ENCODE assay signal across 27 cellular contexts in the genomic region with DNA sequence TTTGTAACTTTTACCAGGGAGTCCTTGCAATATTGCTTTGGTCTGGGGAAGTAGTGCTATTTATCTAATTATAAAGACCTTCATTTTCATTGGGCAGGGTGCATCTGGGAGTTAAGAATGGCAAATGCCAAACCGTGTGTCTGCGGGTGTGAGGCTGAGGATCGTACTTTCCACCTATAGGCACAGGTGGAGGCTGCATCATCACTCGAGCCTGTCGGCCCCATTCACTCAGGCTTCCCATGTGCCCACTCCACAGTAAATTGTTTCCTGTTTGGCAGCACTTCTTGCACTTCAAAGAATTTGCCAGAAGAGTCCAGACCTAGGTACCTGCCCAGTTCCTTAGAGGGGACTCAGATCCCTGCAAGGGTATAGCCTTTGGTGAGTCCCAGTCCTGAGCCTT. TPM values are rescaled to one million over a fixed set of nuclear protein-coding genes. Genes with fewer than 3 reads are reported as not detected.
"Had no signal": no experiment of that assay in that cellular context is flagged by ENCODE, and none has a peak within 500 bp of the region (broad histone marks: within the 10 kb centered on the region; RNA-seq: fewer than 3 reads in every experiment).

No MANE protein-coding gene starts in this region.

- H3K9me3 ChIP-seq: gastroesophageal sphincter, lower lobe of right lung, right lobe of liver, suprapubic skin, transverse colon had no signal

- ATAC-seq: foreskin keratinocyte; gastroesophageal sphincter; heart left ventricle; left cardiac atrium; left ventricle myocardium superior; naive thymus-derived CD8-positive, alpha-beta T cell; right lobe of liver; stimulated activated naive CD8-positive, alpha-beta T cell treated with anti-CD3 and anti-CD28 coated beads, Interleukin-15, amount 100 ng/mL, for 72 hours had no signal

- H3K27ac Mint-ChIP-seq: dendritic cell treated with granulocyte-macrophage colony-stimulating factor and Interleukin-4, amounts not matched to agents 40 ng/mL and 50 ng/mL, for 4 days; naive thymus-derived CD8-positive, alpha-beta T cell; nephron progenitor cell; progenitor cell of endocrine pancreas; stimulated activated naive CD8-positive, alpha-beta T cell treated with anti-CD3 and anti-CD28 coated beads, Interleukin-15, amount 100 ng/mL, for 72 hours had no signal

- H3K36me3 Mint-ChIP-seq: naive thymus-derived CD8-positive, alpha-beta T cell had no signal

- H3K4me3 Mint-ChIP-seq: dendritic cell treated with granulocyte-macrophage colony-stimulating factor and Interleukin-4, amounts not matched to agents 40 ng/mL and 50 ng/mL, for 4 days; naive thymus-derived CD8-positive, alpha-beta T cell; nephron progenitor cell; stimulated activated naive CD8-positive, alpha-beta T cell treated with anti-CD3 and anti-CD28 coated beads, Interleukin-15, amount 100 ng/mL, for 72 hours had no signal

- H3K4me3 ChIP-seq: esophagus muscularis mucosa, gastroesophageal sphincter, heart left ventricle, hepatocyte, lower lobe of right lung, right lobe of liver, suprapubic skin, transverse colon had no signal

- H3K27me3 ChIP-seq: gastroesophageal sphincter, heart left ventricle, hepatocyte, right lobe of liver, suprapubic skin, transverse colon had no signal

- H3K4me1 Mint-ChIP-seq: naive thymus-derived CD8-positive, alpha-beta T cell; nephron progenitor cell; stimulated activated naive CD8-positive, alpha-beta T cell treated with anti-CD3 and anti-CD28 coated beads, Interleukin-15, amount 100 ng/mL, for 72 hours had no signal

- DNase-seq: effector memory CD4-positive, alpha-beta T cell; foreskin keratinocyte; heart left ventricle; left cardiac atrium; left ventricle myocardium superior; lower lobe of right lung; naive thymus-derived CD8-positive, alpha-beta T cell; nephron progenitor cell; occipital lobe; right lobe of liver; small intestine; stimulated activated CD4-positive, alpha-beta T cell treated with anti-CD3 and anti-CD28 coated beads, Interleukin-15, amount 100 ng/mL, for 24 hours; stimulated activated CD4-positive, alpha-beta T cell treated with anti-CD3 and anti-CD28 coated beads, Interleukin-2, amount 100 ng/mL, for 48 hours; stimulated activated naive CD4-positive, alpha-beta T cell; stimulated activated naive CD8-positive, alpha-beta T cell treated with anti-CD3 and anti-CD28 coated beads, Interleukin-15, amount 100 ng/mL, for 72 hours; transverse colon had no signal

- H3K4me1 ChIP-seq: foreskin keratinocyte, heart left ventricle, lower lobe of right lung, parathyroid adenoma, right lobe of liver, suprapubic skin, transverse colon had no signal

- H3K36me3 ChIP-seq: esophagus muscularis mucosa, gastroesophageal sphincter, heart left ventricle, lower lobe of right lung, right lobe of liver, suprapubic skin, transverse colon had no signal

- H3K27ac ChIP-seq: esophagus muscularis mucosa, foreskin keratinocyte, gastroesophageal sphincter, heart left ventricle, hepatocyte, lower lobe of right lung, parathyroid adenoma, right lobe of liver, suprapubic skin, transverse colon had no signal

RNA-seq across cellular contexts. Expression of gene CCKAR, which starts 23.4 kb away (rescaled TPM):
- total RNA-seq: cerebellum; endothelial cell of umbilical vein; epithelial cell of proximal tubule; foreskin keratinocyte; left cardiac atrium; left ventricle myocardium superior; lower lobe of right lung; mesenteric fat pad; naive thymus-derived CD8-positive, alpha-beta T cell; occipital lobe; right lobe of liver; suprapubic skin had no signal
